In genomic region chr18:59484796-59485328, GRCh38 we compare ENCODE assay signal across 16 cellular contexts.
A peak's percentile ranks its signal among the peaks of the same experiment; 100 is the strongest.
DNase-seq lines count a peak whose midpoint lies in the region; ATAC-seq and TF ChIP-seq lines count a peak whose summit lies in the region.
"Had no signal": no experiment of that assay in that cellular context is flagged by ENCODE, and none has a peak within 500 bp of the region (broad histone marks: within the 10 kb centered on the region; RNA-seq: fewer than 3 reads in every experiment).

No MANE protein-coding gene starts in this region.

- no peak overlapping the region for H3K27ac ChIP-seq in heart left ventricle
- no peak overlapping the region for H3K27ac ChIP-seq in aorta (ENCODE audit: low read depth in 1 of 2, low read length in 2 of 2)
- no peak overlapping the region for H3K27ac ChIP-seq in esophagus muscularis mucosa (replicated peaks in 1 of 4)
- H3K27ac ChIP-seq: brain microvascular endothelial cell, pancreas had no signal

- H3K4me1 ChIP-seq in heart left ventricle (peaks cover 0 to 9% (median 0%) of the 10 kb centered on the region in 12 donors), aorta (ENCODE audit: control insufficient read depth in 1 of 2, insufficient read depth in 2 of 2, low read length in 2 of 2) (no peaks in the 10 kb centered on the region), esophagus muscularis mucosa (peaks cover 0 to 4% (median 0%) of the 10 kb centered on the region in 4 donors)
- H3K4me1 ChIP-seq: pancreas had no signal

- H3K4me3 ChIP-seq in heart left ventricle (no peak overlapping the region), aorta (ENCODE audit: low read length in 2 of 2) (no peak overlapping the region), esophagus muscularis mucosa (no peak overlapping the region)
- H3K4me3 ChIP-seq: GM23338, pancreas had no signal

- 40 to 51% (median 42%) methylated on average over 6 of the region's 6 CpGs for WGBS in heart left ventricle, 4 donors
- WGBS in aorta, 2 donors, result 4 to 5% methylated on average over 6 of the region's 6 CpGs
- 37% methylated on average over 6 of the region's 6 CpGs for WGBS in esophagus muscularis mucosa

- TF ChIP-seq CTCF in heart left ventricle (IDR thresholded peaks at IDR 0.05), result no peak
- TF ChIP-seq CTCF in esophagus muscularis mucosa (IDR thresholded peaks at IDR 0.05), result no peak

- H3K9me3 ChIP-seq in heart left ventricle (no peaks in the 10 kb centered on the region), aorta (ENCODE audit: control insufficient read depth, low read length) (no peaks in the 10 kb centered on the region), esophagus muscularis mucosa (no peaks in the 10 kb centered on the region)
- H3K9me3 ChIP-seq: pancreas had no signal

- H3K36me3 ChIP-seq in heart left ventricle (no peaks in the 10 kb centered on the region), aorta (ENCODE audit: control insufficient read depth in 1 of 2, insufficient read depth in 2 of 2, low read length in 1 of 2) (no peaks in the 10 kb centered on the region), esophagus muscularis mucosa (no peaks in the 10 kb centered on the region)
- H3K36me3 ChIP-seq: brain microvascular endothelial cell, pancreas had no signal

- intact Hi-C loops in Right ventricle myocardium inferior (cut with DNase I), result no loop called here
- intact Hi-C loops in heart left ventricle (cut with DNase I), result no loop called here
- intact Hi-C loops in aorta (cut with DNase I), result no loop called here
- intact Hi-C loops in esophagus muscularis mucosa (cut with DNase I), result no loop called here

- DNase-seq in Right ventricle myocardium inferior (ENCODE audit: missing footprints) (no peak), heart left ventricle (no peak), astrocyte of the hippocampus (ENCODE audit: low read depth, low spot score) (peak; percentile 8), iris pigment epithelial cell (ENCODE audit: low read depth) (peak; percentile 94), aorta (no peak), cerebellum (ENCODE audit: low spot score) (no peak), esophagus muscularis mucosa (ENCODE audit: extremely low spot score) (no peak)
- DNase-seq: activated CD4-positive, CD25-positive, alpha-beta regulatory T cell; brain microvascular endothelial cell; Calu3; NCI-H2171; pancreas; stimulated activated CD4-positive, alpha-beta T cell treated with anti-CD3 and anti-CD28 coated beads, Interleukin-15, amount 100 ng/mL, for 24 hours; T-helper 17 cell had no signal

- peak; percentile 48 for ATAC-seq in Right ventricle myocardium inferior
- no peak for ATAC-seq in heart left ventricle
- ATAC-seq in aorta (ENCODE audit: low FRiP score), result peak; percentile 80
- no peak for ATAC-seq in HG02763 (IDR thresholded peaks at IDR 0.05; ENCODE audit: unreplicated experiment)
- ATAC-seq: GM23338, pancreas, T-helper 17 cell had no signal

- no peak for TF ChIP-seq POLR2A in heart left ventricle (IDR thresholded peaks at IDR 0.05)
- TF ChIP-seq POLR2A in esophagus muscularis mucosa (IDR thresholded peaks at IDR 0.05; ENCODE audit: low read depth), result no peak

- no peak for TF ChIP-seq EP300 in esophagus muscularis mucosa (IDR thresholded peaks at IDR 0.05)

- no peaks in the 10 kb centered on the region for H3K27me3 ChIP-seq in heart left ventricle
- H3K27me3 ChIP-seq in aorta (ENCODE audit: control insufficient read depth in 1 of 2, insufficient read depth in 2 of 2, low read length in 1 of 2), result peaks cover 0 to 1% of the 10 kb centered on the region in 2 donors
- no peaks in the 10 kb centered on the region for H3K27me3 ChIP-seq in esophagus muscularis mucosa
- H3K27me3 ChIP-seq: brain microvascular endothelial cell, pancreas had no signal

Comparison
In these comparisons a context has a peak if more than half of its experiments do, and no peak if none do; other contexts are left out.
1. ATAC-seq: peak in Right ventricle myocardium inferior (single experiment) and aorta (single experiment); none in heart left ventricle (0 of 4) and HG02763 (single experiment).
2. DNase-seq: peak in astrocyte of the hippocampus (single experiment) and iris pigment epithelial cell (single experiment); none in Right ventricle myocardium inferior (single experiment), heart left ventricle (0 of 5), aorta (0 of 2), cerebellum (single experiment) and esophagus muscularis mucosa (single experiment).